Comparison of ENCODE assay signal across 11 cellular contexts in genomic region chr11:61969391-61969758, GRCh38. TPM values are rescaled to one million over a fixed set of nuclear protein-coding genes. Genes with fewer than 3 reads are reported as not detected.
DNase-seq lines count a peak whose midpoint lies in the region; ATAC-seq and TF ChIP-seq lines count a peak whose summit lies in the region.
"Had no signal": no experiment of that assay in that cellular context is flagged by ENCODE, and none has a peak within 500 bp of the region (broad histone marks: within the 10 kb centered on the region; RNA-seq: fewer than 3 reads in every experiment).

No MANE protein-coding gene starts in this region.

- no peak for TF ChIP-seq CTCF in Caco-2 (IDR thresholded peaks at IDR 0.05; ENCODE audit: insufficient read depth in 1 of 2, low read depth in 1 of 2, low read length in 1 of 2, severe bottlenecking in 1 of 2, unreplicated experiment in 1 of 2)
- no peak for TF ChIP-seq CTCF in esophagus squamous epithelium (IDR thresholded peaks at IDR 0.05)
- TF ChIP-seq CTCF in sigmoid colon (IDR thresholded peaks at IDR 0.05), result no peak

- H3K27ac Mint-ChIP-seq in Caco-2 (ENCODE audit: unreplicated experiment), result peak overlapping the region; percentile 93
- peak overlapping the region; percentile 23 to 27 for H3K27ac Mint-ChIP-seq in T-cell

- H3K36me3 ChIP-seq in Caco-2 (ENCODE audit: control insufficient read depth, insufficient read depth, low read length) (peaks cover 6% of the 10 kb centered on the region), esophagus squamous epithelium (peaks cover 9 to 15% (median 13%) of the 10 kb centered on the region in 3 donors), sigmoid colon (peaks cover 0 to 19% (median 10%) of the 10 kb centered on the region in 4 donors)

- H3K4me1 ChIP-seq in Caco-2 (peaks cover 52% of the 10 kb centered on the region), esophagus squamous epithelium (peaks cover 43 to 89% (median 62%) of the 10 kb centered on the region in 3 donors), sigmoid colon (peaks cover 0 to 74% (median 72%) of the 10 kb centered on the region in 4 donors)

- no peaks in the 10 kb centered on the region for H3K9me3 Mint-ChIP-seq in Caco-2 (ENCODE audit: unreplicated experiment)
- H3K9me3 Mint-ChIP-seq in T-cell, result no peaks in the 10 kb centered on the region

- peaks cover 59% of the 10 kb centered on the region for H3K36me3 Mint-ChIP-seq in Caco-2 (ENCODE audit: insufficient read depth, unreplicated experiment)
- peaks cover 17% of the 10 kb centered on the region for H3K36me3 Mint-ChIP-seq in T-cell

- POLR2A ChIA-PET in Caco-2 (lab: Charles Lee), result interaction anchor here (0.7 to 3.1 kb wide), 2 partner anchors 10 to 20 kb away, joined by 3 to 36 read pairs; partner anchors contain the start of gene BEST1
- POLR2A ChIA-PET in T-cell (lab: Charles Lee), result interaction anchor here (0.5 to 2.3 kb wide), 4 partner anchors 38 to 1712 kb away, joined by 3 to 13 read pairs (median 3); partner anchors contain the start of gene RTN3 (in 1 of the 2)

- H3K4me3 ChIP-seq in Caco-2 (ENCODE audit: low read depth, low read length), result no peak overlapping the region
- peak overlapping the region in 3 of 4 donors; percentile 63 to 94 (median 78) for H3K4me3 ChIP-seq in esophagus squamous epithelium
- H3K4me3 ChIP-seq in sigmoid colon, result no peak overlapping the region

- H3K4me1 Mint-ChIP-seq in Caco-2 (ENCODE audit: low read depth, unreplicated experiment) (peaks cover 56% of the 10 kb centered on the region), T-cell (peaks cover 53 to 64% (median 53%) of the 10 kb centered on the region in 3 donors)

- ATAC-seq in T-cell (replicated peaks in 1 of 4), result no peak
- no peak for ATAC-seq in HG03354 (IDR thresholded peaks at IDR 0.05; ENCODE audit: poor library complexity, severe bottlenecking, unreplicated experiment)
- ATAC-seq in GM21786 (IDR thresholded peaks at IDR 0.05; ENCODE audit: unreplicated experiment), result no peak
- ATAC-seq: sciatic nerve had no signal

- peak overlapping the region; percentile 81 for H3K4me3 Mint-ChIP-seq in Caco-2 (ENCODE audit: unreplicated experiment)
- H3K4me3 Mint-ChIP-seq in T-cell, result peak overlapping the region; percentile 39 to 93 (median 52)

- CTCF ChIA-PET in Caco-2 (lab: Charles Lee), result interaction anchor here (1.0 to 2.7 kb wide), 2 partner anchors 71 to 139 kb away, joined by 4 to 13 read pairs; no protein-coding TSS in a partner anchor
- CTCF ChIA-PET in T-cell (lab: Charles Lee), result interaction anchor here (0.7 to 6.5 kb wide), 9 partner anchors 8 to 118 kb away, joined by 3 to 36 read pairs (median 4); no protein-coding TSS in a partner anchor

- no TSS peak for BruUV-seq in Caco-2 (replicated peaks; lab: Mats Ljungman, UMichigan)

- H3K27me3 Mint-ChIP-seq in Caco-2 (ENCODE audit: insufficient read depth, unreplicated experiment) (no peaks in the 10 kb centered on the region), T-cell (no peaks in the 10 kb centered on the region)

- H3K27ac ChIP-seq in esophagus squamous epithelium (peak overlapping the region; percentile 94 to 99 (median 98)), sigmoid colon (peak overlapping the region; percentile 99 to 100 (median 100))

- H3K9me3 ChIP-seq in Caco-2 (no peaks in the 10 kb centered on the region), esophagus squamous epithelium (no peaks in the 10 kb centered on the region), sigmoid colon (no peaks in the 10 kb centered on the region)
- H3K9me3 ChIP-seq: testis had no signal

- no peak for TF ChIP-seq EP300 in sigmoid colon (IDR thresholded peaks at IDR 0.05)

- DNase-seq in Caco-2, result no peak
- no peak for DNase-seq in T-cell
- no peak for DNase-seq in esophagus squamous epithelium (lab: John Stamatoyannopoulos, UW)
- no peak for DNase-seq in sigmoid colon
- no peak for DNase-seq in stimulated activated CD4-positive, alpha-beta T cell treated with anti-CD3 and anti-CD28 coated beads, Interleukin-2, amount 100 ng/mL, for 48 hours
- DNase-seq in head of caudate nucleus, result no peak
- DNase-seq: NCI-H2029, testis had no signal

- no peak for TF ChIP-seq POLR2A in esophagus squamous epithelium (IDR thresholded peaks at IDR 0.05)
- TF ChIP-seq POLR2A in sigmoid colon (IDR thresholded peaks at IDR 0.05), result no peak

- intact Hi-C loops in Caco-2 (cut with micrococcal nuclease; ENCODE audit: unreplicated experiment), result loop anchor here (5.0 kb wide), 1 partner anchor 152 kb away; the partner anchor contains the start of gene FADS1
- intact Hi-C loops in esophagus squamous epithelium (cut with DNase I), result no loop called here
- intact Hi-C loops in sigmoid colon (cut with DNase I), result loop anchor here (5.0 kb wide), 1 partner anchor 77 kb away; the partner anchor contains the start of gene FADS3
- intact Hi-C loops in head of caudate nucleus (cut with DNase I), result no loop called here

- H3K27me3 ChIP-seq in Caco-2 (replicated peaks; ENCODE audit: control insufficient read depth, insufficient read depth, low read length), result no peaks in the 10 kb centered on the region
- H3K27me3 ChIP-seq in esophagus squamous epithelium, result no peaks in the 10 kb centered on the region
- H3K27me3 ChIP-seq in sigmoid colon, result no peaks in the 10 kb centered on the region
- H3K27me3 ChIP-seq: testis had no signal

- WGBS in esophagus squamous epithelium, 2 donors, result 27 to 48% methylated on average over 7 of the region's 7 CpGs
- 85 to 91% methylated on average over 7 of the region's 7 CpGs for WGBS in sigmoid colon, 2 donors

RNA-seq across cellular contexts. Expression of gene FTH1, which starts 1.9 kb away (rescaled TPM):
- total RNA-seq in Caco-2 (2022) (1,282 and 1,565 TPM in 2 replicates), T-cell (1,000 to 10,000 TPM in 2 of 5 donors, 100 to 1,000 TPM in 3; 575 to 1,574 (median 654) TPM), esophagus squamous epithelium (1,000 to 10,000 TPM in 1 of 4 donors, 100 to 1,000 TPM in 3; 716 to 1,904 (median 760) TPM), sigmoid colon (1,000 to 10,000 TPM; 1,709 to 2,375 (median 1,954) TPM)
- polyA plus RNA-seq in sigmoid colon, result over 10,000 TPM in 2 of 3 donors, 1,000 to 10,000 TPM in 1; 6,007 to 20,022 (median 13,142) TPM

RNA-seq across cellular contexts. Expression of gene BEST1, which starts 19.2 kb away (rescaled TPM):
- total RNA-seq in Caco-2 (2022) (4.7 and 6.7 TPM in 2 replicates), T-cell (under 1 TPM in 3 of 5 donors, not detected in 2; 0.07 to 0.23 (median 0.13) TPM), esophagus squamous epithelium (1 to 10 TPM in 1 of 4 donors, under 1 TPM in 3; 0.08 to 2.7 (median 0.39) TPM), sigmoid colon (1 to 10 TPM in 3 of 4 donors, under 1 TPM in 1; 0.83 to 5.3 (median 3.3) TPM)
- polyA plus RNA-seq in sigmoid colon, result 1 to 10 TPM; 3.2 to 9.6 (median 7.6) TPM

RNA-seq across cellular contexts. Expression of gene RAB3IL1, which starts 52.0 kb away (rescaled TPM):
- total RNA-seq in Caco-2 (2022) (8.3 and 10.6 TPM in 2 replicates), T-cell (under 1 TPM in 2 of 5 donors, not detected in 3; 0.12 to 0.28 TPM), esophagus squamous epithelium (10 to 100 TPM in 1 of 4 donors, 1 to 10 TPM in 2, under 1 TPM in 1; 0.15 to 10.3 (median 5.0) TPM), sigmoid colon (10 to 100 TPM; 12.1 to 23.7 (median 19.6) TPM)
- polyA plus RNA-seq in sigmoid colon, result 10 to 100 TPM in 1 of 3 donors, 1 to 10 TPM in 2; 5.1 to 21.6 (median 7.0) TPM

Comparison
In these comparisons a context has a peak if more than half of its experiments do, and no peak if none do; other contexts are left out.
1. H3K4me3 ChIP-seq: peak in esophagus squamous epithelium (3 of 4); none in Caco-2 (single experiment) and sigmoid colon (0 of 4).
2. intact Hi-C loops: an anchor here in Caco-2 (5.0 kb wide) and sigmoid colon (5.0 kb wide); none called in esophagus squamous epithelium and head of caudate nucleus.